13 cellular contexts compared by ENCODE assay signal in genomic region chr21:36129219-36129618, GRCh38. TPM values are rescaled to one million over a fixed set of nuclear protein-coding genes. Genes with fewer than 3 reads are reported as not detected.
DNase-seq lines count a peak whose midpoint lies in the region; ATAC-seq and TF ChIP-seq lines count a peak whose summit lies in the region.
"Had no signal": no experiment of that assay in that cellular context is flagged by ENCODE, and none has a peak within 500 bp of the region (broad histone marks: within the 10 kb centered on the region; RNA-seq: fewer than 3 reads in every experiment).

No MANE protein-coding gene starts in this region.

- peak overlapping the region; percentile 55; the same call in 1 of the 2 replicates for H3K4me2 ChIP-seq in GM23338

- peaks cover 19% of the 10 kb centered on the region for H3K4me1 ChIP-seq in GM23338 (ENCODE audit: insufficient read depth)

- H3K4me1 Mint-ChIP-seq in GM23338: peaks cover 29% of the 10 kb centered on the region
- H3K4me1 Mint-ChIP-seq in activated CD4-positive, alpha-beta memory T cell treated with anti-CD3 and anti-CD28 coated beads, Interleukin-2, amount 10 ng/mL, durations not matched to agents 7 days and 5 days: peaks cover 32% of the 10 kb centered on the region
- H3K4me1 Mint-ChIP-seq in naive thymus-derived CD8-positive, alpha-beta T cell: peaks cover 26 to 49% (median 35%) of the 10 kb centered on the region in 4 donors

- POLR2A ChIA-PET in activated CD4-positive, alpha-beta memory T cell treated with anti-CD3 and anti-CD28 coated beads, Interleukin-2, amount 10 ng/mL, durations not matched to agents 7 days and 5 days (lab: Charles Lee): interaction anchor here (1.1 kb wide), 1 partner anchor 59 kb away, joined by 3 read pairs; the partner anchor contains the start of gene CBR1
- POLR2A ChIA-PET in naive thymus-derived CD8-positive, alpha-beta T cell (lab: Charles Lee): interaction anchor here (0.7 kb wide), 1 partner anchor 1504 kb away, joined by 4 read pairs; no protein-coding TSS in a partner anchor

- no peaks in the 10 kb centered on the region for H3K9me2 ChIP-seq in GM23338 (ENCODE audit: insufficient read depth)

- H3K27me3 ChIP-seq in GM23338 (ENCODE audit: insufficient read depth): peaks cover 30% of the 10 kb centered on the region

- peaks cover 18% of the 10 kb centered on the region for H3K27me3 Mint-ChIP-seq in GM23338 (ENCODE audit: insufficient read depth, low read depth, poor library complexity)
- H3K27me3 Mint-ChIP-seq in activated CD4-positive, alpha-beta memory T cell treated with anti-CD3 and anti-CD28 coated beads, Interleukin-2, amount 10 ng/mL, durations not matched to agents 7 days and 5 days: peaks cover 3% of the 10 kb centered on the region
- H3K27me3 Mint-ChIP-seq in naive thymus-derived CD8-positive, alpha-beta T cell: peaks cover 0 to 4% (median 0%) of the 10 kb centered on the region in 5 donors

- no peaks in the 10 kb centered on the region for H4K20me1 ChIP-seq in GM23338 (replicated peaks; ENCODE audit: insufficient read depth)

- H3F3A ChIP-seq in GM23338 (replicated peaks; ENCODE audit: low read depth): peaks cover 10% of the 10 kb centered on the region; the same call in 1 of the 2 replicates

- H3K79me2 ChIP-seq in GM23338 (replicated peaks; ENCODE audit: insufficient read depth): no peaks in the 10 kb centered on the region

- no peaks in the 10 kb centered on the region; the same call in 2 of the 3 replicates for H3K36me3 Mint-ChIP-seq in GM23338 (ENCODE audit: low read depth)
- H3K36me3 Mint-ChIP-seq in activated CD4-positive, alpha-beta memory T cell treated with anti-CD3 and anti-CD28 coated beads, Interleukin-2, amount 10 ng/mL, durations not matched to agents 7 days and 5 days (ENCODE audit: low read depth): peaks cover 6% of the 10 kb centered on the region
- peaks cover 0 to 2% (median 0%) of the 10 kb centered on the region in 3 donors for H3K36me3 Mint-ChIP-seq in naive thymus-derived CD8-positive, alpha-beta T cell

- H3K4me3 Mint-ChIP-seq in GM23338: peak overlapping the region; percentile 45
- H3K4me3 Mint-ChIP-seq in activated CD4-positive, alpha-beta memory T cell treated with anti-CD3 and anti-CD28 coated beads, Interleukin-2, amount 10 ng/mL, durations not matched to agents 7 days and 5 days: peak overlapping the region; percentile 43
- peak overlapping the region; percentile 34 to 92 (median 68) for H3K4me3 Mint-ChIP-seq in naive thymus-derived CD8-positive, alpha-beta T cell

- TF ChIP-seq CTCF in C4-2B (conservative IDR thresholded peaks at IDR 0.05) (no peak), GM23338 (conservative IDR thresholded peaks at IDR 0.05; ENCODE audit: low read depth in 2 of 2) (no peak)

- H2AFZ ChIP-seq in GM23338: peak overlapping the region; percentile 94; the same call in 1 of the 2 replicates

- H3K4me3 ChIP-seq in GM23338: no peak overlapping the region

- H3K27ac ChIP-seq in C4-2B (peak overlapping the region; percentile 90; the same call in 1 of the 2 replicates), GM23338 (ENCODE audit: low read depth) (peak overlapping the region; percentile 47; the same call in 1 of the 2 replicates)

- no peaks in the 10 kb centered on the region for H3K36me3 ChIP-seq in GM23338 (ENCODE audit: insufficient read depth)

- CTCF ChIA-PET in activated CD4-positive, alpha-beta memory T cell treated with anti-CD3 and anti-CD28 coated beads, Interleukin-2, amount 10 ng/mL, durations not matched to agents 7 days and 5 days (lab: Charles Lee): no interaction called here

- no peak for DNase-seq in GM23338 (ENCODE audit: low spot score)
- DNase-seq in activated CD4-positive, alpha-beta memory T cell treated with anti-CD3 and anti-CD28 coated beads, Interleukin-2, amount 10 ng/mL, durations not matched to agents 7 days and 5 days: no peak
- no peak for DNase-seq in naive thymus-derived CD8-positive, alpha-beta T cell
- no peak for DNase-seq in GM19238 (ENCODE audit: insufficient read length, low spot score)
- DNase-seq in DMS79 treated with DMSO at 0.1 percent for 48 hours (lab: John Stamatoyannopoulos, UW): no peak
- DNase-seq: amniotic stem cell; DMS153; effector CD8-positive, alpha-beta T cell; SHP77 treated with DMSO at 0.1 percent for 48 hours; stimulated activated CD4-positive, alpha-beta T cell treated with anti-CD3 and anti-CD28 coated beads, Interleukin-2, amount 100 ng/mL, for 24 hours had no signal

- H3K27ac Mint-ChIP-seq in GM23338: no peak overlapping the region
- no peak overlapping the region for H3K27ac Mint-ChIP-seq in activated CD4-positive, alpha-beta memory T cell treated with anti-CD3 and anti-CD28 coated beads, Interleukin-2, amount 10 ng/mL, durations not matched to agents 7 days and 5 days
- H3K27ac Mint-ChIP-seq in naive thymus-derived CD8-positive, alpha-beta T cell: peak overlapping the region; percentile 31 to 84 (median 80)

- no peak for ATAC-seq in GM23338
- ATAC-seq in naive thymus-derived CD8-positive, alpha-beta T cell: no peak
- ATAC-seq in HG03469 (IDR thresholded peaks at IDR 0.05; ENCODE audit: unreplicated experiment): no peak
- ATAC-seq in GM21619 (IDR thresholded peaks at IDR 0.05; ENCODE audit: unreplicated experiment): no peak

- H3K9me3 Mint-ChIP-seq in GM23338: 0 out of 3 replicates have a peak, but pooled peaks cover 4% of the 10 kb centered on the region
- H3K9me3 Mint-ChIP-seq in activated CD4-positive, alpha-beta memory T cell treated with anti-CD3 and anti-CD28 coated beads, Interleukin-2, amount 10 ng/mL, durations not matched to agents 7 days and 5 days: no peaks in the 10 kb centered on the region
- no peaks in the 10 kb centered on the region for H3K9me3 Mint-ChIP-seq in naive thymus-derived CD8-positive, alpha-beta T cell

TF ChIP-seq in GM23338, 12 proteins besides CTCF, POLR2A, EP300 and RAD21 (continues in another document):
- TF ChIP-seq ETS1 (IDR thresholded peaks at IDR 0.05) (no peak), ZNF114 (CRISPR knock-in tag; IDR thresholded peaks at IDR 0.05) (no peak), NANOG (IDR thresholded peaks at IDR 0.05; ENCODE audit: borderline replicate concordance) (no peak), ZNF331 (CRISPR knock-in tag; IDR thresholded peaks at IDR 0.05; ENCODE audit: low read depth) (no peak), JUNB (IDR thresholded peaks at IDR 0.05; ENCODE audit: unreplicated experiment) (no peak), POLR2AphosphoS5 (IDR thresholded peaks at IDR 0.05; ENCODE audit: low read depth) (no peak), EZH2 (IDR thresholded peaks at IDR 0.05; ENCODE audit: low read depth, unreplicated experiment) (no peak), EZH2phosphoT487 (IDR thresholded peaks at IDR 0.05; ENCODE audit: unreplicated experiment) (no peak), STAT1 (IDR thresholded peaks at IDR 0.05; ENCODE audit: unreplicated experiment) (no peak)

RNA-seq across cellular contexts. Expression of gene CBR3, which starts 5.7 kb away (rescaled TPM):
- total RNA-seq in GM23338 (2014; rRNA removed; shearing (Covaris generic)): 4.0 and 4.6 TPM in 2 replicates
- polyA plus RNA-seq in GM23338 (2016; fragmentation: Nextera tagmentation; extraction: Ambion mirVana): 8.2 and 8.7 TPM in 2 replicates
- total RNA-seq in activated CD4-positive, alpha-beta memory T cell treated with anti-CD3 and anti-CD28 coated beads, Interleukin-2, amount 10 ng/mL, durations not matched to agents 7 days and 5 days: 10 to 100 TPM; 27.3 to 29.0 TPM
- 1 to 10 TPM; 4.6 to 5.3 TPM for total RNA-seq in naive thymus-derived CD8-positive, alpha-beta T cell
- polyA plus RNA-seq in naive thymus-derived CD8-positive, alpha-beta T cell: 10 to 100 TPM in 1 of 3 donors, 1 to 10 TPM in 2; 5.4 to 11.6 (median 8.0) TPM

RNA-seq across cellular contexts. Expression of gene DOP1B, which starts 27.4 kb away (rescaled TPM):
- 9.9 and 18.0 TPM in 2 replicates for total RNA-seq in GM23338 (2014; rRNA removed; shearing (Covaris generic))
- polyA plus RNA-seq in GM23338 (2016; fragmentation: Nextera tagmentation; extraction: Ambion mirVana): 2.8 and 4.9 TPM in 2 replicates
- total RNA-seq in activated CD4-positive, alpha-beta memory T cell treated with anti-CD3 and anti-CD28 coated beads, Interleukin-2, amount 10 ng/mL, durations not matched to agents 7 days and 5 days: 10 to 100 TPM; 23.1 to 24.9 TPM
- total RNA-seq in naive thymus-derived CD8-positive, alpha-beta T cell: 10 to 100 TPM; 15.4 to 15.8 TPM
- 1 to 10 TPM; 4.6 to 8.4 (median 5.0) TPM for polyA plus RNA-seq in naive thymus-derived CD8-positive, alpha-beta T cell

RNA-seq across cellular contexts. Expression of gene CBR1, which starts 59.4 kb away (rescaled TPM):
- total RNA-seq in GM23338 (2014; rRNA removed; shearing (Covaris generic)): 487 and 499 TPM in 2 replicates
- polyA plus RNA-seq in GM23338 (2016; fragmentation: Nextera tagmentation; extraction: Ambion mirVana): 273 and 285 TPM in 2 replicates
- total RNA-seq in activated CD4-positive, alpha-beta memory T cell treated with anti-CD3 and anti-CD28 coated beads, Interleukin-2, amount 10 ng/mL, durations not matched to agents 7 days and 5 days: 10 to 100 TPM; 42.0 to 44.1 TPM
- 10 to 100 TPM; 23.9 to 24.6 TPM for total RNA-seq in naive thymus-derived CD8-positive, alpha-beta T cell
- 10 to 100 TPM; 36.3 to 59.9 (median 50.8) TPM for polyA plus RNA-seq in naive thymus-derived CD8-positive, alpha-beta T cell

Comparison
In these comparisons a context has a peak if more than half of its experiments do, and no peak if none do; other contexts are left out.
1. H3K27ac Mint-ChIP-seq: peak in naive thymus-derived CD8-positive, alpha-beta T cell (10 of 10); none in GM23338 (single experiment) and activated CD4-positive, alpha-beta memory T cell treated with anti-CD3 and anti-CD28 coated beads, Interleukin-2, amount 10 ng/mL, durations not matched to agents 7 days and 5 days (single experiment).
2. RNA of gene CBR1, which starts 59.4 kb away (total RNA-seq): 487 to 499 TPM in GM23338; 42.0 to 44.1 TPM in activated CD4-positive, alpha-beta memory T cell treated with anti-CD3 and anti-CD28 coated beads, Interleukin-2, amount 10 ng/mL, durations not matched to agents 7 days and 5 days and 23.9 to 24.6 TPM in naive thymus-derived CD8-positive, alpha-beta T cell; every median in the first group is over 10 times any median in the second.
3. Peak in every context shown above with its lines, with median percentiles within 50 percentile points of each other: H3K4me3 Mint-ChIP-seq.